14 cellular contexts compared by ENCODE assay signal in genomic region chr14:53850714-53851296, GRCh38.
DNase-seq lines count a peak whose midpoint lies in the region; ATAC-seq, FAIRE-seq and TF ChIP-seq lines count a peak whose summit lies in the region.
"Had no signal": no experiment of that assay in that cellular context is flagged by ENCODE, and none has a peak within 500 bp of the region (broad histone marks: within the 10 kb centered on the region; RNA-seq: fewer than 3 reads in every experiment).

No MANE protein-coding gene starts in this region.

- intact Hi-C loops in spleen (cut with DNase I; ENCODE audit: low total_unique reads) = no loop called here

- DNase-seq in RCC 7860 (ENCODE audit: low spot score) (peak; percentile 21), fibroblast of mammary gland (ENCODE audit: low read depth) (peak; percentile 17), osteocyte (ENCODE audit: extremely low spot score, unreplicated experiment) (no peak), GM19238 (ENCODE audit: insufficient read length, low spot score) (no peak), spleen (no peak)
- DNase-seq: activated T-cell treated with anti-CD3 and anti-CD28 coated beads, Interleukin-2, amount 50 U/mL, for 24 hours; lower lobe of right lung; NCI-H187 treated with DMSO at 0.1 percent for 48 hours; retina had no signal

- H3K27ac Mint-ChIP-seq in osteocyte (ENCODE audit: unreplicated experiment) = peak overlapping the region; percentile 4
- H3K27ac Mint-ChIP-seq: activated T-cell treated with anti-CD3 and anti-CD28 coated beads, Interleukin-2, amount 50 U/mL, for 24 hours had no signal

- no peak for TF ChIP-seq CTCF in fibroblast of mammary gland (conservative IDR thresholded peaks at IDR 0.05; ENCODE audit: control insufficient read depth, insufficient read depth, low read depth, low read length)
- TF ChIP-seq CTCF in osteocyte (IDR thresholded peaks at IDR 0.05) = no peak
- TF ChIP-seq CTCF in gastroesophageal sphincter (IDR thresholded peaks at IDR 0.05) = no peak
- TF ChIP-seq CTCF in spleen (IDR thresholded peaks at IDR 0.05 in 8 of 11, conservative IDR thresholded peaks at IDR 0.05 in 3 of 11) = no peak

- no peaks in the 10 kb centered on the region for H3K36me3 ChIP-seq in gastroesophageal sphincter
- no peaks in the 10 kb centered on the region for H3K36me3 ChIP-seq in spleen
- H3K36me3 ChIP-seq: lower lobe of right lung had no signal

- H3K27me3 ChIP-seq in gastroesophageal sphincter (no peaks in the 10 kb centered on the region), spleen (replicated peaks in 1 of 7) (no peaks in the 10 kb centered on the region)

- no peak for TF ChIP-seq EP300 in gastroesophageal sphincter (IDR thresholded peaks at IDR 0.05)

- WGBS in gastroesophageal sphincter (ENCODE audit: low coverage in 1 of 2), 2 donors = 44 to 48% methylated on average over 4 of the region's 4 CpGs
- 54 to 87% (median 70%) methylated on average over 4 of the region's 4 CpGs for WGBS in spleen, 5 donors

- H3K4me1 ChIP-seq in gastroesophageal sphincter = no peaks in the 10 kb centered on the region
- no peaks in the 10 kb centered on the region for H3K4me1 ChIP-seq in spleen
- H3K4me1 ChIP-seq: lower lobe of right lung had no signal

- H3K9me3 Mint-ChIP-seq in osteocyte (ENCODE audit: unreplicated experiment) = no peaks in the 10 kb centered on the region
- H3K9me3 Mint-ChIP-seq: activated T-cell treated with anti-CD3 and anti-CD28 coated beads, Interleukin-2, amount 50 U/mL, for 24 hours had no signal

- H3K27me3 Mint-ChIP-seq in osteocyte (ENCODE audit: unreplicated experiment) = peaks cover 2% of the 10 kb centered on the region
- H3K27me3 Mint-ChIP-seq: activated T-cell treated with anti-CD3 and anti-CD28 coated beads, Interleukin-2, amount 50 U/mL, for 24 hours had no signal

- no peaks in the 10 kb centered on the region for H3K36me3 Mint-ChIP-seq in osteocyte (ENCODE audit: unreplicated experiment)

- H3K27ac ChIP-seq in gastroesophageal sphincter = no peak overlapping the region
- no peak overlapping the region for H3K27ac ChIP-seq in spleen
- H3K27ac ChIP-seq: lower lobe of right lung, VCaP had no signal

- TF ChIP-seq POLR2A in gastroesophageal sphincter (IDR thresholded peaks at IDR 0.05) (no peak), spleen (IDR thresholded peaks at IDR 0.05) (no peak)

- H3K4me3 ChIP-seq in fibroblast of mammary gland (ENCODE audit: control insufficient read depth, low read depth, low read length) (no peak overlapping the region), gastroesophageal sphincter (no peak overlapping the region), spleen (no peak overlapping the region)
- H3K4me3 ChIP-seq: lower lobe of right lung had no signal

- ATAC-seq in gastroesophageal sphincter (no peak), HG03432 (IDR thresholded peaks at IDR 0.05; ENCODE audit: unreplicated experiment) (no peak)

- H3K4me1 Mint-ChIP-seq in osteocyte (ENCODE audit: unreplicated experiment) = peaks cover 26% of the 10 kb centered on the region

- H3K9me3 ChIP-seq in gastroesophageal sphincter (no peaks in the 10 kb centered on the region), spleen (no peaks in the 10 kb centered on the region)
- H3K9me3 ChIP-seq: lower lobe of right lung had no signal

- peak; percentile 81 for FAIRE-seq in G401.6 (lab: Jason Lieb, UNC)
- no peak for FAIRE-seq in RCC 7860 (lab: Jason Lieb, UNC)
- FAIRE-seq: D721Med had no signal

- H3K4me3 Mint-ChIP-seq in osteocyte (ENCODE audit: unreplicated experiment) = no peak overlapping the region
- H3K4me3 Mint-ChIP-seq: activated T-cell treated with anti-CD3 and anti-CD28 coated beads, Interleukin-2, amount 50 U/mL, for 24 hours had no signal

Comparison
In these comparisons a context has a peak if more than half of its experiments do, and no peak if none do; other contexts are left out.
1. DNase-seq: peak in RCC 7860 (single experiment) and fibroblast of mammary gland (single experiment); none in osteocyte (single experiment), GM19238 (single experiment) and spleen (single experiment).